ENCODE assay signal across 19 cellular contexts in the genomic region with DNA sequence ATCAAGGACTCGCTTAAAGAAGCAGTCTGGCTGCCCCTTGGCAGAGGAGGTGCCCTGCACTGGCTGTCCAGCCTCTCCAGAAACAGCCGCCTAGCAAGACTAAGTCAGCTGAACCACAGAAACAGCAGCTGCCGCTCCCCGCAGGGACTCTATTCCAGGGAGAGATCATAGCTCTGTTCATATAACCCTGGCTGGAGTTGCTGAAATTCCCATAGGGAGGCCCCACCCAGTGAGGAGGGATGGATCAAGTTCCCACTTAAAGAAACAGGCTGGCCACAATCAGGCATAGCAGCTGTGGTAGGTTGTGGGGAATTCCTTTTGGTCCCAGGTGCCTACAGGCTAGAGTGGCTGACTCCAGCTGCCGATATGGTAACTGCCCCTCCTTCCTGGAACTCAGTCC.
A peak's percentile ranks its signal among the peaks of the same experiment; 100 is the strongest.
DNase-seq lines count a peak whose midpoint lies in the region; ATAC-seq and TF ChIP-seq lines count a peak whose summit lies in the region.
"Had no signal": no experiment of that assay in that cellular context is flagged by ENCODE, and none has a peak within 500 bp of the region (broad histone marks: within the 10 kb centered on the region; RNA-seq: fewer than 3 reads in every experiment).

No MANE protein-coding gene starts in this region.

- no peak for ATAC-seq in HG02970 (IDR thresholded peaks at IDR 0.05; ENCODE audit: low FRiP score, unreplicated experiment)
- no peak for ATAC-seq in activated T-helper 17 cell treated with anti-CD3 and anti-CD28 coated beads, Interleukin-2, amount 50 U/mL, for 72 hours (replicated peaks)
- ATAC-seq in CD8-positive, alpha-beta T cell, result no peak
- ATAC-seq: activated T-cell treated with anti-CD3 and anti-CD28 coated beads, Interleukin-2, amount 50 U/mL, for 4 hours; gastroesophageal sphincter; GM23338; lower lobe of right lung; natural killer cell; SK-N-SH treated with all-trans-retinoic acid at 6 μM for 48 hours had no signal

- no peaks in the 10 kb centered on the region for H3K36me3 ChIP-seq in spleen
- H3K36me3 ChIP-seq in CD8-positive, alpha-beta T cell (ENCODE audit: insufficient read depth, low read length), result no peaks in the 10 kb centered on the region
- H3K36me3 ChIP-seq: gastroesophageal sphincter, lower lobe of right lung had no signal

- H3K36me3 Mint-ChIP-seq in activated T-helper 17 cell treated with anti-CD3 and anti-CD28 coated beads, Interleukin-2, amount 50 U/mL, for 72 hours (ENCODE audit: low read depth), result no peaks in the 10 kb centered on the region
- no peaks in the 10 kb centered on the region for H3K36me3 Mint-ChIP-seq in CD8-positive, alpha-beta T cell
- H3K36me3 Mint-ChIP-seq: activated naive CD8-positive, alpha-beta T cell treated with anti-CD3 and anti-CD28 coated beads, Interleukin-2, amount 10 ng/mL, durations not matched to agents 7 days and 5 days; CD14-positive monocyte; natural killer cell had no signal

- no peak overlapping the region for H3K27ac ChIP-seq in spleen
- no peak overlapping the region for H3K27ac ChIP-seq in CD8-positive, alpha-beta T cell (ENCODE audit: low read depth, low read length)
- H3K27ac ChIP-seq: gastroesophageal sphincter, lower lobe of right lung had no signal

- H3K27ac Mint-ChIP-seq in activated T-helper 17 cell treated with anti-CD3 and anti-CD28 coated beads, Interleukin-2, amount 50 U/mL, for 72 hours, result no peak overlapping the region
- H3K27ac Mint-ChIP-seq in CD8-positive, alpha-beta T cell, result no peak overlapping the region
- H3K27ac Mint-ChIP-seq: activated naive CD8-positive, alpha-beta T cell treated with anti-CD3 and anti-CD28 coated beads, Interleukin-2, amount 10 ng/mL, durations not matched to agents 7 days and 5 days; CD14-positive monocyte; GM23338; natural killer cell had no signal

- intact Hi-C loops in spleen (cut with DNase I; ENCODE audit: low total_unique reads), result no loop called here
- intact Hi-C loops in CD8-positive, alpha-beta T cell (cut with DNase I, micrococcal nuclease), result no loop called here

- TF ChIP-seq POLR2A in spleen (IDR thresholded peaks at IDR 0.05), result no peak

- no peaks in the 10 kb centered on the region for H3K27me3 Mint-ChIP-seq in activated T-helper 17 cell treated with anti-CD3 and anti-CD28 coated beads, Interleukin-2, amount 50 U/mL, for 72 hours
- no peaks in the 10 kb centered on the region for H3K27me3 Mint-ChIP-seq in CD8-positive, alpha-beta T cell (ENCODE audit: low read depth)
- H3K27me3 Mint-ChIP-seq: activated naive CD8-positive, alpha-beta T cell treated with anti-CD3 and anti-CD28 coated beads, Interleukin-2, amount 10 ng/mL, durations not matched to agents 7 days and 5 days had no signal

- H3K9me3 ChIP-seq in spleen, result peaks cover 0 to 3% (median 0%) of the 10 kb centered on the region in 8 donors
- H3K9me3 ChIP-seq in CD8-positive, alpha-beta T cell (ENCODE audit: low read length), result no peaks in the 10 kb centered on the region
- H3K9me3 ChIP-seq: gastroesophageal sphincter, lower lobe of right lung had no signal

- WGBS in spleen, 5 donors, result 85 to 100% (median 87%) methylated on average over 3 to 5 of the region's 5 CpGs

- peaks cover 23% of the 10 kb centered on the region for H3K9me3 Mint-ChIP-seq in activated T-helper 17 cell treated with anti-CD3 and anti-CD28 coated beads, Interleukin-2, amount 50 U/mL, for 72 hours
- peaks cover 19% of the 10 kb centered on the region for H3K9me3 Mint-ChIP-seq in CD8-positive, alpha-beta T cell

- no peaks in the 10 kb centered on the region for H3K4me1 ChIP-seq in spleen
- H3K4me1 ChIP-seq in CD8-positive, alpha-beta T cell (ENCODE audit: insufficient read depth, low read length), result no peaks in the 10 kb centered on the region
- H3K4me1 ChIP-seq: gastroesophageal sphincter, lower lobe of right lung had no signal

- CTCF ChIA-PET in CD8-positive, alpha-beta T cell (lab: Charles Lee), result no interaction called here

- no peak overlapping the region for H3K4me3 ChIP-seq in spleen
- H3K4me3 ChIP-seq in CD8-positive, alpha-beta T cell (ENCODE audit: low read depth, low read length), result no peak overlapping the region
- H3K4me3 ChIP-seq: gastroesophageal sphincter, GM23338, lower lobe of right lung had no signal

- no peak for TF ChIP-seq CTCF in spleen (IDR thresholded peaks at IDR 0.05 in 8 of 11, conservative IDR thresholded peaks at IDR 0.05 in 3 of 11)
- TF ChIP-seq CTCF in CD8-positive, alpha-beta T cell (IDR thresholded peaks at IDR 0.05), result no peak

- H3K4me1 Mint-ChIP-seq in activated T-helper 17 cell treated with anti-CD3 and anti-CD28 coated beads, Interleukin-2, amount 50 U/mL, for 72 hours, result no peaks in the 10 kb centered on the region
- no peaks in the 10 kb centered on the region for H3K4me1 Mint-ChIP-seq in CD8-positive, alpha-beta T cell (ENCODE audit: low read depth)
- H3K4me1 Mint-ChIP-seq: activated naive CD8-positive, alpha-beta T cell treated with anti-CD3 and anti-CD28 coated beads, Interleukin-2, amount 10 ng/mL, durations not matched to agents 7 days and 5 days; CD14-positive monocyte; GM23338; natural killer cell had no signal

- DNase-seq in NCI-H1436 (lab: John Stamatoyannopoulos, UW) (peak; percentile 17), NCI-H524 treated with DMSO at 0.1 percent for 48 hours (lab: John Stamatoyannopoulos, UW) (peak; percentile 98), fibroblast of gingiva (ENCODE audit: low read depth) (peak; percentile 46), spleen (peak; percentile 67)
- DNase-seq in CD8-positive, alpha-beta T cell, result no peak
- DNase-seq: activated naive CD8-positive, alpha-beta T cell treated with anti-CD3 and anti-CD28 coated beads, Interleukin-2, amount 10 ng/mL, durations not matched to agents 7 days and 5 days; activated T-cell treated with anti-CD3 and anti-CD28 coated beads, Interleukin-2, amount 50 U/mL, for 4 hours; caudate nucleus; EL; lower lobe of right lung; natural killer cell; NCI-H226; OCI-M1 had no signal

- H3K27me3 ChIP-seq in spleen (replicated peaks in 1 of 7), result no peaks in the 10 kb centered on the region
- H3K27me3 ChIP-seq in CD8-positive, alpha-beta T cell (ENCODE audit: insufficient read depth, low read length), result no peaks in the 10 kb centered on the region
- H3K27me3 ChIP-seq: gastroesophageal sphincter had no signal

- H3K4me3 Mint-ChIP-seq in activated T-helper 17 cell treated with anti-CD3 and anti-CD28 coated beads, Interleukin-2, amount 50 U/mL, for 72 hours, result no peak overlapping the region
- no peak overlapping the region for H3K4me3 Mint-ChIP-seq in CD8-positive, alpha-beta T cell
- H3K4me3 Mint-ChIP-seq: activated naive CD8-positive, alpha-beta T cell treated with anti-CD3 and anti-CD28 coated beads, Interleukin-2, amount 10 ng/mL, durations not matched to agents 7 days and 5 days; activated T-cell treated with anti-CD3 and anti-CD28 coated beads, Interleukin-2, amount 50 U/mL, for 4 hours; CD14-positive monocyte; GM23338; natural killer cell had no signal

- POLR2A ChIA-PET in CD8-positive, alpha-beta T cell (lab: Charles Lee), result no interaction called here

Comparison
In these comparisons a context has a peak if more than half of its experiments do, and no peak if none do; other contexts are left out.
1. DNase-seq: peak in NCI-H1436 (single experiment), NCI-H524 treated with DMSO at 0.1 percent for 48 hours (single experiment), fibroblast of gingiva (single experiment) and spleen (single experiment); none in CD8-positive, alpha-beta T cell (0 of 7).